ENCODE assay signal across 8 cellular contexts in the genomic region with DNA sequence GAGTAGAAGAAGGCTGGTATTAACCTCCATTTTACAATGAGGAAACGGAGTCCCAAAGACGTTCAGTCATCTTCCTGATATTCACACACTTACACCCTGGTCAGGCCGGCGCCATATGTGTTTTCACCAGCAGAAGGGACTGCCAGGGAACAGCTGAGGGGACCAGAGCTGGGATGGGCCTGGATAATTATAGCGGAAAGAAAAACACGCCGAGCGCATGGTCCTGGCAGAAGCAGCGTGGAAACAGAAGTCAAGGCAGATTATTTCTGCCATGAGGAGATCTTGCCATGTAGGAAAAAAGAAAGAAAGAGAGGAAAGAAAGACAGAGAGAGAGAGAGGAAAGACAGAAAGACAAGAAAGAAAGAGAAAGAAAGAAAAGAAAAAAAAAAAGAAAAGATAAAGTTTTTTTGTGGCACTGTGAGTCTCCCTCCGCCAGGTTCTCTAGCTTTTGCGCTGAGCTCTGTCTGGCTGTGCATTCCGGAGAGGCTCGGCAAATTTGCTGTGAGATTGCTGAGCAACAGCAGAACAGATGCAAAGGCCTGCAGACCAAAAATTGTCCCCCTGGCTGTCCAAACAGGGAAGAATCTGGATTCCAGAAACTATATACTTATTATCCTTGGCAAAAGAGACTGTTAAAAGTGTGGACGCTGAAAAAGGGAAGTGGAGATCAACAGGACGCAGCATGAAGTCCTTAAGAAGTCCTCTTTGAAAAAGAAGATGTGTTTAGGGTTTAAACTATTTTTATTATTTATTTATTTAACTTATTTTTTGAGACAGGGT. TPM values are rescaled to one million over a fixed set of nuclear protein-coding genes. Genes with fewer than 3 reads are reported as not detected.
DNase-seq lines count a peak whose midpoint lies in the region.

No MANE protein-coding gene starts in this region.

- peaks cover 39% of the 10 kb centered on the region for H3K4me1 Mint-ChIP-seq in activated CD4-positive, alpha-beta memory T cell treated with anti-CD3 and anti-CD28 coated beads, Interleukin-2, amount 10 ng/mL, durations not matched to agents 7 days and 5 days

- H3K4me1 ChIP-seq in ACC112 (ENCODE audit: control insufficient read depth, insufficient read depth, low read length, unreplicated experiment) (no peaks in the 10 kb centered on the region), HUES64 (ENCODE audit: insufficient read depth, low read length) (peaks cover 20% of the 10 kb centered on the region), iPS-15b (ENCODE audit: control insufficient read depth, insufficient read depth, low read length) (peaks cover 19% of the 10 kb centered on the region), stomach smooth muscle (ENCODE audit: control insufficient read depth, insufficient read depth, low read length) (peaks cover 30% of the 10 kb centered on the region)

- no peaks in the 10 kb centered on the region for H3K79me2 ChIP-seq in ACC112 (ENCODE audit: control insufficient read depth, insufficient read depth, low read length, unreplicated experiment)

- peak overlapping the region; percentile 96 for H3K4me3 Mint-ChIP-seq in activated CD4-positive, alpha-beta memory T cell treated with anti-CD3 and anti-CD28 coated beads, Interleukin-2, amount 10 ng/mL, durations not matched to agents 7 days and 5 days

- CTCF ChIA-PET in activated CD4-positive, alpha-beta memory T cell treated with anti-CD3 and anti-CD28 coated beads, Interleukin-2, amount 10 ng/mL, durations not matched to agents 7 days and 5 days (lab: Charles Lee) = interaction anchor here (0.8 to 2.7 kb wide), 5 partner anchors 11 to 406 kb away, joined by 3 to 10 read pairs (median 3); no protein-coding TSS in a partner anchor

- H3K27me3 ChIP-seq in ACC112 (ENCODE audit: insufficient read depth, low read length) (no peaks in the 10 kb centered on the region), HUES64 (ENCODE audit: insufficient read depth, low read length) (no peaks in the 10 kb centered on the region), iPS-15b (ENCODE audit: control insufficient read depth, insufficient read depth, low read length) (no peaks in the 10 kb centered on the region), stomach smooth muscle (ENCODE audit: control insufficient read depth in 1 of 2, insufficient read depth in 2 of 2, low read length in 2 of 2) (no peaks in the 10 kb centered on the region)

- peak overlapping the region; percentile 83 for H2AFZ ChIP-seq in ACC112 (ENCODE audit: low read length, unreplicated experiment)

- H3K27ac Mint-ChIP-seq in activated CD4-positive, alpha-beta memory T cell treated with anti-CD3 and anti-CD28 coated beads, Interleukin-2, amount 10 ng/mL, durations not matched to agents 7 days and 5 days = peak overlapping the region; percentile 98

- H3K36me3 Mint-ChIP-seq in activated CD4-positive, alpha-beta memory T cell treated with anti-CD3 and anti-CD28 coated beads, Interleukin-2, amount 10 ng/mL, durations not matched to agents 7 days and 5 days (ENCODE audit: low read depth) = peaks cover 39% of the 10 kb centered on the region

- no peaks in the 10 kb centered on the region for H3K27me3 Mint-ChIP-seq in activated CD4-positive, alpha-beta memory T cell treated with anti-CD3 and anti-CD28 coated beads, Interleukin-2, amount 10 ng/mL, durations not matched to agents 7 days and 5 days

- H3K9ac ChIP-seq in HUES64 (ENCODE audit: low read depth, low read length) (peak overlapping the region; percentile 69), iPS-15b (ENCODE audit: low read depth, low read length) (no peak overlapping the region), stomach smooth muscle (ENCODE audit: low read length in 2 of 2) (peak overlapping the region; percentile 67 to 94)

- H3K9me3 ChIP-seq in HUES64 (ENCODE audit: insufficient read depth, low read depth, low read length) (no peaks in the 10 kb centered on the region), iPS-15b (ENCODE audit: control insufficient read depth, insufficient read depth, low read length) (no peaks in the 10 kb centered on the region), stomach smooth muscle (ENCODE audit: control insufficient read depth in 2 of 2, low read length in 2 of 2) (no peaks in the 10 kb centered on the region)

- H3K27ac ChIP-seq in ACC112 (ENCODE audit: low read depth, low read length) (peak overlapping the region; percentile 27; the same call in 1 of the 2 replicates), HUES64 (ENCODE audit: low read depth, low read length) (peak overlapping the region; percentile 68), stomach smooth muscle (ENCODE audit: low read length) (peak overlapping the region; percentile 94)

- no peak for DNase-seq in activated CD4-positive, alpha-beta memory T cell treated with anti-CD3 and anti-CD28 coated beads, Interleukin-2, amount 10 ng/mL, durations not matched to agents 7 days and 5 days
- no peak for DNase-seq in SK-N-DZ (ENCODE audit: low spot score)
- DNase-seq in NK-92 treated with Interleukin-12 subunit alpha and Interleukin-12 subunit beta, amount 100 ng/mL, for 24 hours (lab: John Stamatoyannopoulos, UW) = no peak
- DNase-seq in DMS79 (lab: John Stamatoyannopoulos, UW) = no peak

- H3K4me3 ChIP-seq in ACC112 (ENCODE audit: low read depth, low read length) (peak overlapping the region; percentile 81), HUES64 (ENCODE audit: low read length) (peak overlapping the region; percentile 75), iPS-15b (ENCODE audit: low read depth, low read length) (peak overlapping the region; percentile 98), stomach smooth muscle (ENCODE audit: low read length in 2 of 2) (peak overlapping the region; percentile 74 to 97)

- H3K36me3 ChIP-seq in ACC112 (ENCODE audit: insufficient read depth, low read length) = no peaks in the 10 kb centered on the region
- H3K36me3 ChIP-seq in HUES64 (ENCODE audit: insufficient read depth, low read length) = peaks cover 24% of the 10 kb centered on the region
- H3K36me3 ChIP-seq in iPS-15b (ENCODE audit: control insufficient read depth, insufficient read depth, low read length) = peaks cover 2% of the 10 kb centered on the region
- H3K36me3 ChIP-seq in stomach smooth muscle (ENCODE audit: control insufficient read depth in 2 of 2, insufficient read depth in 2 of 2, low read length in 2 of 2) = peaks cover 0 to 4% of the 10 kb centered on the region in 2 donors

- POLR2A ChIA-PET in activated CD4-positive, alpha-beta memory T cell treated with anti-CD3 and anti-CD28 coated beads, Interleukin-2, amount 10 ng/mL, durations not matched to agents 7 days and 5 days (lab: Charles Lee) = interaction anchor here (1.5 to 12.3 kb wide), 6 partner anchors 12 to 187 kb away, joined by 5 to 264 read pairs (median 70); partner anchors contain the start of genes C2CD3, PPME1 and UCP3

- no peaks in the 10 kb centered on the region for H3K9me3 Mint-ChIP-seq in activated CD4-positive, alpha-beta memory T cell treated with anti-CD3 and anti-CD28 coated beads, Interleukin-2, amount 10 ng/mL, durations not matched to agents 7 days and 5 days

- 88% methylated on average over 15 of the region's 15 CpGs for WGBS in HUES64

RNA-seq across cellular contexts. Expression of gene UCP2, which starts 1.3 kb away (rescaled TPM):
- 83.2 TPM for polyA plus RNA-seq in HUES64 (2013, experiment 1 of 2)
- polyA plus RNA-seq in HUES64 (2013, experiment 2 of 2) = 96.8 TPM
- 100 to 1,000 TPM; 400 to 407 TPM for total RNA-seq in activated CD4-positive, alpha-beta memory T cell treated with anti-CD3 and anti-CD28 coated beads, Interleukin-2, amount 10 ng/mL, durations not matched to agents 7 days and 5 days
- 25.3 and 28.3 TPM in 2 replicates for polyA plus RNA-seq in SK-N-DZ (2014; cell fraction: cytosol; rRNA removed)
- 13.8 and 27.2 TPM in 2 replicates for polyA plus RNA-seq in SK-N-DZ (2014; cell fraction: nucleus; rRNA removed)

RNA-seq across cellular contexts. Expression of gene UCP3, which starts 24.9 kb away (rescaled TPM):
- polyA plus RNA-seq in HUES64 (2013, experiment 1 of 2) = 0.40 TPM
- polyA plus RNA-seq in HUES64 (2013, experiment 2 of 2) = 0.32 TPM
- total RNA-seq in activated CD4-positive, alpha-beta memory T cell treated with anti-CD3 and anti-CD28 coated beads, Interleukin-2, amount 10 ng/mL, durations not matched to agents 7 days and 5 days = 1 to 10 TPM; 1.8 to 2.4 TPM
- polyA plus RNA-seq in SK-N-DZ (2014; cell fraction: cytosol; rRNA removed) = 0.23 and 0.51 TPM in 2 replicates
- polyA plus RNA-seq in SK-N-DZ (2014; cell fraction: nucleus; rRNA removed) = 3.2 and 8.2 TPM in 2 replicates

RNA-seq across cellular contexts. Expression of gene DNAJB13, which starts 33.1 kb away (rescaled TPM):
- not detected for polyA plus RNA-seq in HUES64 (2013, experiment 1 of 2)
- polyA plus RNA-seq in HUES64 (2013, experiment 2 of 2) = not detected
- not detected for total RNA-seq in activated CD4-positive, alpha-beta memory T cell treated with anti-CD3 and anti-CD28 coated beads, Interleukin-2, amount 10 ng/mL, durations not matched to agents 7 days and 5 days
- not detected in 2 replicates for polyA plus RNA-seq in SK-N-DZ (2014; cell fraction: cytosol; rRNA removed)
- polyA plus RNA-seq in SK-N-DZ (2014; cell fraction: nucleus; rRNA removed) = not detected in 2 replicates

Comparison
In these comparisons a context has a peak if more than half of its experiments do, and no peak if none do; other contexts are left out.
1. H3K27ac ChIP-seq: peak in every context shown above with its lines; median percentile 94 in stomach smooth muscle; 68 in HUES64; 27 in ACC112.